In the genomic region with DNA sequence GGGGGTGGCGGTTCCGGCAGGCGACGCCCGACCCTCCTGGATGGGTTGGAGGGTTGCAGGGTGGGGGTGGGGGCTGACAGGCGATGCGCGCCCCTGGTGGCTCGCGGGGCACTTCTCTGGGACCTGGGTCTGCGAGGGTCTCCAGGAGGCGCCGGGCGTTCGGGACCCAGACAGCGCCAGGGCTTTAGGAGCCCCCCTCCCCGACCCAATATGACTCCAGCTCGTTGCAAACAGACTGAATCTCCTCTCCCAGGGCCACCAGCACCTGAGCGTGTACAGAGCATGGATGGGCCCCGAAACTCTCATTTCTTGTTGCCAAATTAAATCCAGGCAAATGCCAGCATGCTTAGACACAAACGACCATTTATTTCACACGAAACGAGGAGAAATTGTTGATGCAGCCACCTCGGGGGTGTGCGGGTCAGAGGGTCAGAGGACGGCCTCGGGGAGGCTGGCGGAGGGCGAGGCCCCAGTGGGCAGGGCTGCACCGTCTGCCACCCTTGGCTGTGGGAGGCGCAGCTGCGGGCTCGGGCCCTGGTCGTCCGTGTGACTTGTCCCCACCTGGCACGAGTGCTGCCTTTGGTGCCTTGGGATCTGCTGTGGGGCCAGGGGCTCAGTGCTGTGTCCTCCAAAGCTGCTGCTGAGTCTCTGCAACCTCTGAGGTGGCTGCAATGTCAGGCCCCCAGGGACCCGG, we compare ENCODE assay signal across 8 cellular contexts. TPM values are rescaled to one million over a fixed set of nuclear protein-coding genes. Genes with fewer than 3 reads are reported as not detected.
A peak's percentile ranks its signal among the peaks of the same experiment; 100 is the strongest.
DNase-seq lines count a peak whose midpoint lies in the region; ATAC-seq, FAIRE-seq and TF ChIP-seq lines count a peak whose summit lies in the region.

No MANE protein-coding gene starts in this region.

- H3K79me1 ChIP-seq in mesenchymal stem cell (replicated peaks; ENCODE audit: low read length, poor library complexity, severe bottlenecking): no peaks in the 10 kb centered on the region

- no peak overlapping the region for H2AK5ac ChIP-seq in mesenchymal stem cell (ENCODE audit: low read length, severe bottlenecking)

- H3K23ac ChIP-seq in mesenchymal stem cell (ENCODE audit: low read length in 2 of 2): peak overlapping the region in 1 of 2 experiments; percentile 19

- peaks cover 22% of the 10 kb centered on the region for H3K4me1 ChIP-seq in cardiac muscle cell (ENCODE audit: low read depth)
- peaks cover 19 to 53% (median 43%) of the 10 kb centered on the region in 4 donors for H3K4me1 ChIP-seq in stomach
- peaks cover 19% of the 10 kb centered on the region for H3K4me1 ChIP-seq in mesenchymal stem cell (ENCODE audit: control insufficient read depth, insufficient read depth, low read depth, low read length)

- no peak overlapping the region for H2BK15ac ChIP-seq in mesenchymal stem cell (ENCODE audit: low read depth, poor library complexity, severe bottlenecking)

- H3K9me3 ChIP-seq in cardiac muscle cell (ENCODE audit: low read depth): no peaks in the 10 kb centered on the region
- no peaks in the 10 kb centered on the region for H3K9me3 ChIP-seq in stomach
- H3K9me3 ChIP-seq in mesenchymal stem cell (ENCODE audit: control insufficient read depth, low read length): no peaks in the 10 kb centered on the region

- no peak for ATAC-seq in GM18519 (IDR thresholded peaks at IDR 0.05; ENCODE audit: low FRiP score, unreplicated experiment)
- ATAC-seq in GM21367 (IDR thresholded peaks at IDR 0.05; ENCODE audit: unreplicated experiment): no peak

- H2BK12ac ChIP-seq in mesenchymal stem cell (ENCODE audit: low read length in 2 of 2): no peak overlapping the region

- no peak overlapping the region for H2BK5ac ChIP-seq in mesenchymal stem cell (ENCODE audit: low read depth, low read length, poor library complexity, severe bottlenecking)

- TF ChIP-seq POLR2A in GM12891 (IDR thresholded peaks at IDR 0.05; ENCODE audit: low read depth, low read length): no peak
- no peak for TF ChIP-seq POLR2A in stomach (IDR thresholded peaks at IDR 0.05)

- H3K27me3 ChIP-seq in cardiac muscle cell (no peaks in the 10 kb centered on the region), stomach (peaks cover 0 to 24% (median 0%) of the 10 kb centered on the region in 3 donors), mesenchymal stem cell (ENCODE audit: control insufficient read depth in 1 of 2, insufficient read depth in 1 of 2, low read length in 2 of 2) (peaks cover 0 to 61% of the 10 kb centered on the region in 2 experiments)

- no peak overlapping the region for H4K91ac ChIP-seq in mesenchymal stem cell (ENCODE audit: low read length)

- no peak overlapping the region for H3K18ac ChIP-seq in mesenchymal stem cell (ENCODE audit: low read depth in 1 of 2, low read length in 2 of 2)

- H3K14ac ChIP-seq in mesenchymal stem cell (ENCODE audit: low read length in 2 of 2): no peak overlapping the region

- H3K36me3 ChIP-seq in cardiac muscle cell (no peaks in the 10 kb centered on the region), stomach (no peaks in the 10 kb centered on the region), mesenchymal stem cell (ENCODE audit: control insufficient read depth in 1 of 2, insufficient read depth in 2 of 2, low read depth in 1 of 2, low read length in 2 of 2) (no peaks in the 10 kb centered on the region)

- no peak for TF ChIP-seq EP300 in stomach (IDR thresholded peaks at IDR 0.05)

- H2AFZ ChIP-seq in mesenchymal stem cell (ENCODE audit: low read depth, low read length): no peak overlapping the region

- H3K4me3 ChIP-seq in cardiac muscle cell: no peak overlapping the region
- no peak overlapping the region for H3K4me3 ChIP-seq in stomach
- no peak overlapping the region for H3K4me3 ChIP-seq in mesenchymal stem cell (ENCODE audit: insufficient read depth in 1 of 2, low read depth in 1 of 2, low read length in 2 of 2)

- TF ChIP-seq CTCF in cardiac muscle cell (IDR thresholded peaks at IDR 0.05; ENCODE audit: low read depth, low read length) (peak; percentile 47), stomach (IDR thresholded peaks at IDR 0.05) (peak in 5 of 7 experiments; percentile 43 to 77 (median 50))

- 11 to 23% (median 18%) methylated on average over 29 to 37 of the region's 37 CpGs for WGBS in stomach, 5 donors
- WGBS in mesenchymal stem cell: 37% methylated on average over 32 of the region's 37 CpGs

- no peak overlapping the region for H3K4ac ChIP-seq in mesenchymal stem cell (ENCODE audit: low read depth in 1 of 2, low read length in 2 of 2)

- no peak overlapping the region for H4K8ac ChIP-seq in mesenchymal stem cell (ENCODE audit: low read length)

- no peak overlapping the region for H2BK120ac ChIP-seq in mesenchymal stem cell (ENCODE audit: low read depth, low read length)

- FAIRE-seq in GM12891 (lab: Jason Lieb, UNC): no peak

- intact Hi-C loops in stomach (cut with DNase I; ENCODE audit: low total_unique reads): loop anchor here (10.0 kb wide), 1 partner anchor 288 kb away; no protein-coding TSS in a partner anchor

- no peak overlapping the region for H3K9ac ChIP-seq in mesenchymal stem cell (ENCODE audit: low read length)

- H3K4me2 ChIP-seq in mesenchymal stem cell (ENCODE audit: low read length, poor library complexity, severe bottlenecking): no peak overlapping the region

- H3K27ac ChIP-seq in cardiac muscle cell (no peak overlapping the region), stomach (no peak overlapping the region), mesenchymal stem cell (ENCODE audit: low read length, poor library complexity, severe bottlenecking) (no peak overlapping the region)

- DNase-seq in 8988T: peak; percentile 91
- peak; percentile 63 for DNase-seq in GM12891 (ENCODE audit: insufficient read length, low spot score)
- peak; percentile 52 for DNase-seq in UCSD-AML1 (lab: John Stamatoyannopoulos, UW; ENCODE audit: unreplicated experiment)
- DNase-seq in cardiac muscle cell (ENCODE audit: low read depth in 1 of 2, low spot score in 1 of 2): peak in 1 of 2 donors; percentile 74
- no peak for DNase-seq in stomach
- no peak for DNase-seq in mesenchymal stem cell

TF ChIP-seq in GM12891, 5 proteins besides CTCF, POLR2A, EP300 and RAD21:
- TF ChIP-seq SPI1 (IDR thresholded peaks at IDR 0.05; ENCODE audit: low read depth, low read length): no peak
- TF ChIP-seq POLR2AphosphoS5 (IDR thresholded peaks at IDR 0.05; ENCODE audit: low read depth, low read length): no peak
- no peak for TF ChIP-seq PAX5 (IDR thresholded peaks at IDR 0.05; ENCODE audit: insufficient read depth, low read length, severe bottlenecking)
- no peak for TF ChIP-seq TAF1 (IDR thresholded peaks at IDR 0.05; ENCODE audit: low read depth, low read length)
- no peak for TF ChIP-seq POU2F2 (IDR thresholded peaks at IDR 0.05; ENCODE audit: low read depth, low read length)

RNA-seq across cellular contexts. Expression of gene GATA5, which starts 20.9 kb away (rescaled TPM):
- polyA plus RNA-seq in GM12891 (2012; ENCODE audit: low read depth, missing spikeins): 0.04 TPM
- total RNA-seq in cardiac muscle cell (79.0 and 103 TPM in 2 replicates), stomach (10 to 100 TPM in 2 of 5 donors, 1 to 10 TPM in 2, not detected in 1; 3.1 to 16.4 (median 9.0) TPM)
- polyA plus RNA-seq in cardiac muscle cell (66.8 and 96.5 TPM in 2 replicates), stomach (10 to 100 TPM in 1 of 3 donors, 1 to 10 TPM in 2; 9.1 to 11.2 (median 9.3) TPM)
- not detected for polyA plus RNA-seq in mesenchymal stem cell (2013, experiment 1 of 2)
- not detected for polyA plus RNA-seq in mesenchymal stem cell (2013, experiment 2 of 2)

Comparison
In these comparisons a context has a peak if more than half of its experiments do, and no peak if none do; other contexts are left out.
1. DNase-seq: peak in 8988T (single experiment), GM12891 (single experiment) and UCSD-AML1 (single experiment); none in stomach (single experiment) and mesenchymal stem cell (single experiment).